ENCODE assay signal across 28 cellular contexts in genomic region chr17:80683625-80684100, GRCh38.
"Had no signal": no experiment of that assay in that cellular context is flagged by ENCODE, and none has a peak within 500 bp of the region (broad histone marks: within the 10 kb centered on the region; RNA-seq: fewer than 3 reads in every experiment).

No MANE protein-coding gene starts in this region.

- H3K27me3 ChIP-seq: esophagus squamous epithelium, hepatocyte, ovary, upper lobe of left lung, vagina had no signal

- H3K36me3 ChIP-seq: ovary, prostate gland, thoracic aorta, upper lobe of left lung, vagina had no signal

- H3K9me3 ChIP-seq: esophagus squamous epithelium, left ventricle myocardium inferior, ovary, prostate gland, thoracic aorta, upper lobe of left lung, vagina had no signal

- H3K4me1 ChIP-seq: prostate gland, vagina had no signal

- H3K27me3 Mint-ChIP-seq: activated B cell treated with CpG ODN at 0.5 μM for 24 hours; activated CD8-positive, alpha-beta memory T cell treated with anti-CD3 and anti-CD28 coated beads, Interleukin-2, amount 10 ng/mL, durations not matched to agents 7 days and 5 days; activated naive CD8-positive, alpha-beta T cell treated with anti-CD3 and anti-CD28 coated beads, Interleukin-2, amount 50 U/mL, for 24 hours; naive B cell had no signal

- ATAC-seq: activated CD8-positive, alpha-beta memory T cell treated with anti-CD3 and anti-CD28 coated beads, Interleukin-2, amount 10 ng/mL, durations not matched to agents 7 days and 5 days; activated CD8-positive, alpha-beta T cell treated with anti-CD3 and anti-CD28 coated beads, Interleukin-2, amount 10 ng/mL, durations not matched to agents 7 days and 5 days; activated naive CD8-positive, alpha-beta T cell treated with anti-CD3 and anti-CD28 coated beads, Interleukin-2, amount 50 U/mL, for 24 hours; stimulated activated naive CD8-positive, alpha-beta T cell treated with anti-CD3 and anti-CD28 coated beads, Interleukin-15, Interleukin-2, amounts not matched to agents 100 U/mL and 50 U/mL, for 24 hours had no signal

- H3K4me3 Mint-ChIP-seq: activated B cell treated with CpG ODN at 0.5 μM for 24 hours; activated CD8-positive, alpha-beta memory T cell treated with anti-CD3 and anti-CD28 coated beads, Interleukin-2, amount 10 ng/mL, durations not matched to agents 7 days and 5 days; activated CD8-positive, alpha-beta T cell treated with anti-CD3 and anti-CD28 coated beads, Interleukin-2, amount 10 ng/mL, durations not matched to agents 7 days and 5 days; activated naive CD4-positive, alpha-beta T cell treated with anti-CD3 and anti-CD28 coated beads for 36 hours; activated naive CD8-positive, alpha-beta T cell treated with anti-CD3 and anti-CD28 coated beads, Interleukin-2, amount 50 U/mL, for 24 hours had no signal

- H3K9me3 Mint-ChIP-seq: activated B cell treated with CpG ODN at 0.5 μM for 24 hours; activated naive CD4-positive, alpha-beta T cell treated with anti-CD3 and anti-CD28 coated beads for 36 hours; activated naive CD8-positive, alpha-beta T cell treated with anti-CD3 and anti-CD28 coated beads, Interleukin-2, amount 50 U/mL, for 24 hours had no signal

- H3K4me3 ChIP-seq: esophagus squamous epithelium, hepatocyte, left ventricle myocardium inferior, lung, ovary, prostate gland, skin epidermis, thoracic aorta, upper lobe of left lung, vagina had no signal

- DNase-seq: activated B cell treated with CpG ODN at 0.5 μM for 24 hours; activated CD8-positive, alpha-beta memory T cell treated with anti-CD3 and anti-CD28 coated beads, Interleukin-2, amount 10 ng/mL, durations not matched to agents 7 days and 5 days; activated CD8-positive, alpha-beta T cell treated with anti-CD3 and anti-CD28 coated beads, Interleukin-2, amount 10 ng/mL, durations not matched to agents 7 days and 5 days; activated effector memory CD4-positive, alpha-beta T cell treated with Interleukin-2 at 50 U/mL for 16 hours; activated naive CD4-positive, alpha-beta T cell treated with anti-CD3 and anti-CD28 coated beads for 36 hours; activated naive CD8-positive, alpha-beta T cell treated with anti-CD3 and anti-CD28 coated beads, Interleukin-2, amount 50 U/mL, for 24 hours; activated T-cell treated with anti-CD3 and anti-CD28 coated beads, Interleukin-2, amount 50 U/mL, for 48 hours; dermis blood vessel endothelial cell; effector CD4-positive, alpha-beta T cell; esophagus squamous epithelium; foreskin melanocyte; islet precursor cell; left ventricle myocardium inferior; naive B cell; ovary; retina; stimulated activated CD4-positive, alpha-beta T cell treated with anti-CD3 and anti-CD28 coated beads, Interleukin-12 subunit alpha, Interleukin-12 subunit beta, amount 100 ng/mL, for 4 hours; stimulated activated CD4-positive, alpha-beta T cell treated with anti-CD3 and anti-CD28 coated beads, Interleukin-4, amount 100 ng/mL, for 1 hour; stimulated activated naive CD8-positive, alpha-beta T cell treated with anti-CD3 and anti-CD28 coated beads, Interleukin-15, Interleukin-2, amounts not matched to agents 100 U/mL and 50 U/mL, for 24 hours; T-helper 2 cell had no signal

- H3K27ac ChIP-seq: epithelial cell of prostate, hepatocyte, left ventricle myocardium inferior, ovary, prostate gland, skin epidermis, thoracic aorta, upper lobe of left lung, vagina had no signal

- H3K27ac Mint-ChIP-seq: activated B cell treated with CpG ODN at 0.5 μM for 24 hours; activated CD8-positive, alpha-beta memory T cell treated with anti-CD3 and anti-CD28 coated beads, Interleukin-2, amount 10 ng/mL, durations not matched to agents 7 days and 5 days; activated CD8-positive, alpha-beta T cell treated with anti-CD3 and anti-CD28 coated beads, Interleukin-2, amount 10 ng/mL, durations not matched to agents 7 days and 5 days; activated naive CD4-positive, alpha-beta T cell treated with anti-CD3 and anti-CD28 coated beads for 36 hours; activated naive CD8-positive, alpha-beta T cell treated with anti-CD3 and anti-CD28 coated beads, Interleukin-2, amount 50 U/mL, for 24 hours had no signal
